In the genomic region with DNA sequence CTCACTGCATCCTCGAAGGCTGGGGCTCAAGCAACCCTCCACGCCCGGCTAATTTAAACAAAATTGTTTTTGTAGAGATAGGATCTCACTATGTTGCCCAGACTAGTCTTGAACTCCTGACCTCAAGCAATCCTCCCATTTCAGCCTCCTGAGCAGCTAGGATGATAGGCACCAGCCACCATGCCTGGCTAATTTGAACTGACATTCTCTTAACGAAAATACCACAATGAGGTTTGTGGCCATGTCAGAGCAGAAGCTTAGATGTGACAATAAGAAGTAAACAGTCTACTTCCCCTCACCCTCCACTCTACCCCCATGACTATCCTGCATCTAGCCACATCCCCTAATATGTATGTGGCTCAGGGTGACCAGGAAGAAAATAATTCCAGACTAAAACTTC, we compare ENCODE assay signal across 16 cellular contexts.
DNase-seq lines count a peak whose midpoint lies in the region; ATAC-seq lines count a peak whose summit lies in the region.
"Had no signal": no experiment of that assay in that cellular context is flagged by ENCODE, and none has a peak within 500 bp of the region (broad histone marks: within the 10 kb centered on the region; RNA-seq: fewer than 3 reads in every experiment).

No MANE protein-coding gene starts in this region.

- POLR2A ChIA-PET in activated naive CD8-positive, alpha-beta T cell treated with anti-CD3 and anti-CD28 coated beads, Interleukin-2, amount 10 ng/mL, durations not matched to agents 7 days and 5 days (lab: Charles Lee), result no interaction called here

- H3K4me3 Mint-ChIP-seq in activated naive CD8-positive, alpha-beta T cell treated with anti-CD3 and anti-CD28 coated beads, Interleukin-2, amount 10 ng/mL, durations not matched to agents 7 days and 5 days, result no peak overlapping the region
- no peak overlapping the region for H3K4me3 Mint-ChIP-seq in activated naive CD8-positive, alpha-beta T cell treated with anti-CD3 and anti-CD28 coated beads, Interleukin-2, amount 50 U/mL, for 24 hours
- H3K4me3 Mint-ChIP-seq: CD8-positive, alpha-beta T cell; H9 had no signal

- peaks cover 3% of the 10 kb centered on the region for H3K4me1 Mint-ChIP-seq in activated naive CD8-positive, alpha-beta T cell treated with anti-CD3 and anti-CD28 coated beads, Interleukin-2, amount 10 ng/mL, durations not matched to agents 7 days and 5 days
- H3K4me1 Mint-ChIP-seq in activated naive CD8-positive, alpha-beta T cell treated with anti-CD3 and anti-CD28 coated beads, Interleukin-2, amount 50 U/mL, for 24 hours, result no peaks in the 10 kb centered on the region

- peak; percentile 42 for ATAC-seq in activated naive CD8-positive, alpha-beta T cell treated with anti-CD3 and anti-CD28 coated beads, Interleukin-2, amount 10 ng/mL, durations not matched to agents 7 days and 5 days (ENCODE audit: low read depth)
- ATAC-seq in activated naive CD8-positive, alpha-beta T cell treated with anti-CD3 and anti-CD28 coated beads, Interleukin-2, amount 50 U/mL, for 24 hours, result no peak
- no peak for ATAC-seq in HG02571 (IDR thresholded peaks at IDR 0.05; ENCODE audit: unreplicated experiment)
- no peak for ATAC-seq in HG03025 (IDR thresholded peaks at IDR 0.05; ENCODE audit: low FRiP score, unreplicated experiment)
- ATAC-seq: CD8-positive, alpha-beta T cell had no signal

- no peaks in the 10 kb centered on the region for H3K36me3 Mint-ChIP-seq in activated naive CD8-positive, alpha-beta T cell treated with anti-CD3 and anti-CD28 coated beads, Interleukin-2, amount 10 ng/mL, durations not matched to agents 7 days and 5 days
- no peaks in the 10 kb centered on the region for H3K36me3 Mint-ChIP-seq in activated naive CD8-positive, alpha-beta T cell treated with anti-CD3 and anti-CD28 coated beads, Interleukin-2, amount 50 U/mL, for 24 hours (ENCODE audit: low read depth)
- H3K36me3 Mint-ChIP-seq: CD8-positive, alpha-beta T cell had no signal

- no peaks in the 10 kb centered on the region for H3K27me3 Mint-ChIP-seq in activated naive CD8-positive, alpha-beta T cell treated with anti-CD3 and anti-CD28 coated beads, Interleukin-2, amount 10 ng/mL, durations not matched to agents 7 days and 5 days
- H3K27me3 Mint-ChIP-seq in activated naive CD8-positive, alpha-beta T cell treated with anti-CD3 and anti-CD28 coated beads, Interleukin-2, amount 50 U/mL, for 24 hours, result no peaks in the 10 kb centered on the region

- DNase-seq in activated naive CD8-positive, alpha-beta T cell treated with anti-CD3 and anti-CD28 coated beads, Interleukin-2, amount 10 ng/mL, durations not matched to agents 7 days and 5 days, result no peak
- DNase-seq in activated naive CD8-positive, alpha-beta T cell treated with anti-CD3 and anti-CD28 coated beads, Interleukin-2, amount 50 U/mL, for 24 hours, result no peak
- peak; percentile 50 for DNase-seq in M059J (ENCODE audit: low read depth)
- DNase-seq in UCSD-AML1 (lab: John Stamatoyannopoulos, UW; ENCODE audit: unreplicated experiment), result peak; percentile 55
- no peak for DNase-seq in HCEC 1CT
- DNase-seq: CD8-positive, alpha-beta T cell; DMS79 treated with DMSO at 0.1 percent for 48 hours; H9; NCI-H1105; NCI-H1694; NCI-H510A; NCI-H748 treated with DMSO at 0.1 percent for 48 hours; SHP77; SK-N-SH had no signal

- H3K9me3 Mint-ChIP-seq in activated naive CD8-positive, alpha-beta T cell treated with anti-CD3 and anti-CD28 coated beads, Interleukin-2, amount 10 ng/mL, durations not matched to agents 7 days and 5 days, result peaks cover 2% of the 10 kb centered on the region
- H3K9me3 Mint-ChIP-seq in activated naive CD8-positive, alpha-beta T cell treated with anti-CD3 and anti-CD28 coated beads, Interleukin-2, amount 50 U/mL, for 24 hours, result no peaks in the 10 kb centered on the region
- H3K9me3 Mint-ChIP-seq: CD8-positive, alpha-beta T cell had no signal

- no peak overlapping the region for H3K27ac Mint-ChIP-seq in activated naive CD8-positive, alpha-beta T cell treated with anti-CD3 and anti-CD28 coated beads, Interleukin-2, amount 10 ng/mL, durations not matched to agents 7 days and 5 days
- no peak overlapping the region for H3K27ac Mint-ChIP-seq in activated naive CD8-positive, alpha-beta T cell treated with anti-CD3 and anti-CD28 coated beads, Interleukin-2, amount 50 U/mL, for 24 hours
- H3K27ac Mint-ChIP-seq: CD8-positive, alpha-beta T cell; H9 had no signal

Comparison
In these comparisons a context has a peak if more than half of its experiments do, and no peak if none do; other contexts are left out.
1. DNase-seq: peak in M059J (single experiment) and UCSD-AML1 (single experiment); none in activated naive CD8-positive, alpha-beta T cell treated with anti-CD3 and anti-CD28 coated beads, Interleukin-2, amount 10 ng/mL, durations not matched to agents 7 days and 5 days (single experiment), activated naive CD8-positive, alpha-beta T cell treated with anti-CD3 and anti-CD28 coated beads, Interleukin-2, amount 50 U/mL, for 24 hours (single experiment) and HCEC 1CT (single experiment).